Comparison of ENCODE assay signal across 14 cellular contexts in the genomic region with DNA sequence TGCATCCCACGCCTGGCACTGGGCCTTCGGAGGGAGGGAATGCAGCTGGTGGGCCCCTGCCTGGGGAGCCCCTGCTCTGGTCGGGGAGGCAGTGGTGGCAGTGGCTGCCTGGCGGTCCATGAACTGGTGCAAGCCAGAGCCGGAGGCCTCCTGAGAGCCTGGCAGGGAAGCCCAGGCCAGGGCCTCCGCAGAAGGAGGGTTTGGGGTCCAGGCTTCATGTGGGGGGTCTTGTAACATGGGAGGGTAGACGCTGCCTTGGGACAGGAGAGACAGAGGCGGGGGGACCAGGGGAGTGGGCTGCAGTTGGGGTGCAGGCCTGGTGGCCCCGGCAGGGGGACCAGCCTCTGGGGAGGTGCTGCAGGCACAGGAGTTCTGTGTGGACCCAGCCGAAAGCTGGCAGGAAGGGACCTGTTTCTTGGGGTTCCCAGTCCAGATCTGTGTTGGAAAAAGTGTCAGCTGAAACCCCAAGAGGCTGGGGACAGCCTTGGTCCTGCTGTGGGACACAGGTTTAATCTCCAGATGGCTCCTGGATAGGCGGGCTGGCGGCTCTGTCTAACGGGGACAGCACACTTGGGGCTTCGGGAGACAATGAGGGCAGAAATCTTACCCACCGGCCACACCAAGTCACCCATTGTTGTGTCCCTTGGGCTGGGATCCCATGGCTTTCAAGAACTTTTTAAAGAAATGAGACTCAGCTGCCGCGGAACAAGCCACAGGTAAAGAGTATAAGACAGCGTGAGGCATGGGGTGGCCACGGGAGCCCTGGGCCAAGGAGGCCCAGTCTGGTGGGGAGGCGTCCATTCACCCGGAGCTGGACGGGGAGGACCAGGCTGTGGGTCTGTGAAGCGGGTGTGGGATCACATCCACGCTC.
A peak's percentile ranks its signal among the peaks of the same experiment; 100 is the strongest.
DNase-seq lines count a peak whose midpoint lies in the region; ATAC-seq and TF ChIP-seq lines count a peak whose summit lies in the region.
"Had no signal": no experiment of that assay in that cellular context is flagged by ENCODE, and none has a peak within 500 bp of the region (broad histone marks: within the 10 kb centered on the region; RNA-seq: fewer than 3 reads in every experiment).

No MANE protein-coding gene starts in this region.

- H3K4me3 ChIP-seq in heart left ventricle (no peak overlapping the region), osteoblast (ENCODE audit: insufficient read depth, low read length) (no peak overlapping the region), aorta (ENCODE audit: low read length in 2 of 2) (no peak overlapping the region), gastroesophageal sphincter (no peak overlapping the region)

- no peak overlapping the region for H3K27ac ChIP-seq in heart left ventricle
- H3K27ac ChIP-seq in osteoblast (ENCODE audit: low read depth, low read length) = no peak overlapping the region
- no peak overlapping the region for H3K27ac ChIP-seq in aorta (ENCODE audit: low read depth in 1 of 2, low read length in 2 of 2)
- H3K27ac ChIP-seq in gastroesophageal sphincter = no peak overlapping the region

- H3K9me3 ChIP-seq in heart left ventricle = no peaks in the 10 kb centered on the region
- no peaks in the 10 kb centered on the region for H3K9me3 ChIP-seq in osteoblast (ENCODE audit: low read depth, low read length)
- H3K9me3 ChIP-seq in aorta (ENCODE audit: control insufficient read depth, low read length) = no peaks in the 10 kb centered on the region
- H3K9me3 ChIP-seq in gastroesophageal sphincter = no peaks in the 10 kb centered on the region

- TF ChIP-seq POLR2A in heart left ventricle (IDR thresholded peaks at IDR 0.05) = no peak
- TF ChIP-seq POLR2A in gastroesophageal sphincter (IDR thresholded peaks at IDR 0.05) = no peak

- H3K79me2 ChIP-seq in osteoblast (ENCODE audit: insufficient read depth, low read length) = no peaks in the 10 kb centered on the region

- WGBS in heart left ventricle, 4 donors = 87 to 91% (median 91%) methylated on average over 19 to 24 of the region's 24 CpGs
- 85 to 88% methylated on average over 24 of the region's 24 CpGs for WGBS in aorta, 2 donors
- 80 to 94% methylated on average over 4 to 8 of the region's 24 CpGs for WGBS in gastroesophageal sphincter (ENCODE audit: low coverage in 1 of 2), 2 donors

- intact Hi-C loops in heart left ventricle (cut with DNase I) (loop anchor here in 2 of 10 donors (5.0 to 10.0 kb wide), 2 partner anchors 56 to 234 kb away; no protein-coding TSS in a partner anchor), cardiac septum (cut with DNase I) (no loop called here), head of caudate nucleus (cut with DNase I) (no loop called here), aorta (cut with DNase I) (no loop called here)

- H2AFZ ChIP-seq in osteoblast (ENCODE audit: low read length) = no peak overlapping the region

- H3K4me1 ChIP-seq in heart left ventricle (peaks cover 0 to 31% (median 14%) of the 10 kb centered on the region in 12 donors), osteoblast (ENCODE audit: insufficient read depth, low read length) (no peaks in the 10 kb centered on the region), aorta (ENCODE audit: control insufficient read depth in 1 of 2, insufficient read depth in 2 of 2, low read length in 2 of 2) (no peaks in the 10 kb centered on the region), gastroesophageal sphincter (no peaks in the 10 kb centered on the region)

- ATAC-seq in heart left ventricle = no peak
- no peak for ATAC-seq in aorta (ENCODE audit: low FRiP score)
- no peak for ATAC-seq in gastroesophageal sphincter

- H4K20me1 ChIP-seq in osteoblast (ENCODE audit: insufficient read depth, low read length) = no peaks in the 10 kb centered on the region

- H3K36me3 Mint-ChIP-seq in immature natural killer cell = no peaks in the 10 kb centered on the region

- peaks cover 0 to 6% (median 1%) of the 10 kb centered on the region in 3 donors for H3K27me3 Mint-ChIP-seq in immature natural killer cell (ENCODE audit: low read depth in 3 of 3)

- H3K27ac Mint-ChIP-seq in immature natural killer cell = no peak overlapping the region
- H3K27ac Mint-ChIP-seq: activated T-helper 1 cell treated with anti-CD3 and anti-CD28 coated beads, Interleukin-12 subunit alpha, Interleukin-12 subunit beta, Interleukin-2, Interleukin-4 antibody, amounts not matched to agents 30 ng/mL and 10 ng/mL and 1 ng/mL, durations not matched to agents 14 hours and 24 hours and 36 hours; nephron progenitor cell had no signal

- no peaks in the 10 kb centered on the region for H3K9me3 Mint-ChIP-seq in immature natural killer cell
- H3K9me3 Mint-ChIP-seq: activated T-helper 1 cell treated with anti-CD3 and anti-CD28 coated beads, Interleukin-12 subunit alpha, Interleukin-12 subunit beta, Interleukin-2, Interleukin-4 antibody, amounts not matched to agents 30 ng/mL and 10 ng/mL and 1 ng/mL, durations not matched to agents 14 hours and 24 hours and 36 hours; nephron progenitor cell had no signal

- no peak overlapping the region for H3K4me2 ChIP-seq in osteoblast (ENCODE audit: insufficient read depth, low read length)

- DNase-seq in heart left ventricle (peak in 3 of 5 donors; percentile 12 to 49 (median 23)), cardiac septum (ENCODE audit: low spot score) (no peak), head of caudate nucleus (peak in 33 of 42 donors; percentile 1 to 33 (median 6)), osteoblast (ENCODE audit: insufficient read length, low spot score, missing footprints) (peak; percentile 91), aorta (peak; percentile 31 to 39), immature natural killer cell (no peak), DMS 273 (lab: John Stamatoyannopoulos, UW; ENCODE audit: unreplicated experiment) (no peak)
- DNase-seq: activated CD4-positive, CD25-positive, alpha-beta regulatory T cell; DMS79; NCI-H1105 treated with DMSO at 0.1 percent for 48 hours; NCI-H446; nephron progenitor cell had no signal

- TF ChIP-seq CTCF in heart left ventricle (IDR thresholded peaks at IDR 0.05) (no peak), osteoblast (IDR thresholded peaks at IDR 0.05; ENCODE audit: extremely low read depth, low read depth, low read length) (no peak), gastroesophageal sphincter (IDR thresholded peaks at IDR 0.05) (no peak)

- H3K36me3 ChIP-seq in heart left ventricle (no peaks in the 10 kb centered on the region), osteoblast (ENCODE audit: insufficient read depth, low read length) (no peaks in the 10 kb centered on the region), aorta (ENCODE audit: control insufficient read depth in 1 of 2, insufficient read depth in 2 of 2, low read length in 1 of 2) (no peaks in the 10 kb centered on the region), gastroesophageal sphincter (no peaks in the 10 kb centered on the region)

- H3K4me3 Mint-ChIP-seq in immature natural killer cell = no peak overlapping the region
- H3K4me3 Mint-ChIP-seq: activated T-helper 1 cell treated with anti-CD3 and anti-CD28 coated beads, Interleukin-12 subunit alpha, Interleukin-12 subunit beta, Interleukin-2, Interleukin-4 antibody, amounts not matched to agents 30 ng/mL and 10 ng/mL and 1 ng/mL, durations not matched to agents 14 hours and 24 hours and 36 hours; nephron progenitor cell had no signal

- no peaks in the 10 kb centered on the region for H3K4me1 Mint-ChIP-seq in immature natural killer cell

- H3K27me3 ChIP-seq in heart left ventricle = no peaks in the 10 kb centered on the region
- no peaks in the 10 kb centered on the region for H3K27me3 ChIP-seq in osteoblast (ENCODE audit: insufficient read depth, low read length)
- H3K27me3 ChIP-seq in aorta (ENCODE audit: control insufficient read depth in 1 of 2, insufficient read depth in 2 of 2, low read length in 1 of 2) = no peaks in the 10 kb centered on the region
- peaks cover 25% of the 10 kb centered on the region for H3K27me3 ChIP-seq in gastroesophageal sphincter

- no peak for TF ChIP-seq EP300 in gastroesophageal sphincter (IDR thresholded peaks at IDR 0.05)

Comparison
In these comparisons a context has a peak if more than half of its experiments do, and no peak if none do; other contexts are left out.
1. DNase-seq: peak in heart left ventricle (3 of 5), head of caudate nucleus (33 of 42), osteoblast (single experiment) and aorta (2 of 2); none in cardiac septum (single experiment), immature natural killer cell (0 of 3) and DMS 273 (single experiment).